ENCODE assay signal across 1 cellular context in genomic region chr4:103198111-103198765, GRCh38.
A peak's percentile ranks its signal among the peaks of the same experiment; 100 is the strongest.
TF ChIP-seq lines count a peak whose summit lies in the region.

A gene with protein sequence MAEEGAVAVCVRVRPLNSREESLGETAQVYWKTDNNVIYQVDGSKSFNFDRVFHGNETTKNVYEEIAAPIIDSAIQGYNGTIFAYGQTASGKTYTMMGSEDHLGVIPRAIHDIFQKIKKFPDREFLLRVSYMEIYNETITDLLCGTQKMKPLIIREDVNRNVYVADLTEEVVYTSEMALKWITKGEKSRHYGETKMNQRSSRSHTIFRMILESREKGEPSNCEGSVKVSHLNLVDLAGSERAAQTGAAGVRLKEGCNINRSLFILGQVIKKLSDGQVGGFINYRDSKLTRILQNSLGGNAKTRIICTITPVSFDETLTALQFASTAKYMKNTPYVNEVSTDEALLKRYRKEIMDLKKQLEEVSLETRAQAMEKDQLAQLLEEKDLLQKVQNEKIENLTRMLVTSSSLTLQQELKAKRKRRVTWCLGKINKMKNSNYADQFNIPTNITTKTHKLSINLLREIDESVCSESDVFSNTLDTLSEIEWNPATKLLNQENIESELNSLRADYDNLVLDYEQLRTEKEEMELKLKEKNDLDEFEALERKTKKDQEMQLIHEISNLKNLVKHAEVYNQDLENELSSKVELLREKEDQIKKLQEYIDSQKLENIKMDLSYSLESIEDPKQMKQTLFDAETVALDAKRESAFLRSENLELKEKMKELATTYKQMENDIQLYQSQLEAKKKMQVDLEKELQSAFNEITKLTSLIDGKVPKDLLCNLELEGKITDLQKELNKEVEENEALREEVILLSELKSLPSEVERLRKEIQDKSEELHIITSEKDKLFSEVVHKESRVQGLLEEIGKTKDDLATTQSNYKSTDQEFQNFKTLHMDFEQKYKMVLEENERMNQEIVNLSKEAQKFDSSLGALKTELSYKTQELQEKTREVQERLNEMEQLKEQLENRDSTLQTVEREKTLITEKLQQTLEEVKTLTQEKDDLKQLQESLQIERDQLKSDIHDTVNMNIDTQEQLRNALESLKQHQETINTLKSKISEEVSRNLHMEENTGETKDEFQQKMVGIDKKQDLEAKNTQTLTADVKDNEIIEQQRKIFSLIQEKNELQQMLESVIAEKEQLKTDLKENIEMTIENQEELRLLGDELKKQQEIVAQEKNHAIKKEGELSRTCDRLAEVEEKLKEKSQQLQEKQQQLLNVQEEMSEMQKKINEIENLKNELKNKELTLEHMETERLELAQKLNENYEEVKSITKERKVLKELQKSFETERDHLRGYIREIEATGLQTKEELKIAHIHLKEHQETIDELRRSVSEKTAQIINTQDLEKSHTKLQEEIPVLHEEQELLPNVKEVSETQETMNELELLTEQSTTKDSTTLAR (N-terminal part only) (minus strand): TSS chr4:103198343. CDS start chr4:103198319, 24 bp downstream.

TF ChIP-seq in HepG2, 621 proteins besides CTCF, POLR2A, EP300 and RAD21 (continued from another document and continues in another):
- TF ChIP-seq SMARCE1 (IDR thresholded peaks at IDR 0.05; ENCODE audit: borderline replicate concordance) = no peak
- TF ChIP-seq ZNF674 (CRISPR knock-in tag; IDR thresholded peaks at IDR 0.05; ENCODE audit: low read depth) = no peak
- TF ChIP-seq SIX1 (CRISPR knock-in tag; IDR thresholded peaks at IDR 0.05; ENCODE audit: borderline replicate concordance) = no peak
- TF ChIP-seq MIXL1 (CRISPR knock-in tag; IDR thresholded peaks at IDR 0.05) = no peak
- TF ChIP-seq, protein P1, sequence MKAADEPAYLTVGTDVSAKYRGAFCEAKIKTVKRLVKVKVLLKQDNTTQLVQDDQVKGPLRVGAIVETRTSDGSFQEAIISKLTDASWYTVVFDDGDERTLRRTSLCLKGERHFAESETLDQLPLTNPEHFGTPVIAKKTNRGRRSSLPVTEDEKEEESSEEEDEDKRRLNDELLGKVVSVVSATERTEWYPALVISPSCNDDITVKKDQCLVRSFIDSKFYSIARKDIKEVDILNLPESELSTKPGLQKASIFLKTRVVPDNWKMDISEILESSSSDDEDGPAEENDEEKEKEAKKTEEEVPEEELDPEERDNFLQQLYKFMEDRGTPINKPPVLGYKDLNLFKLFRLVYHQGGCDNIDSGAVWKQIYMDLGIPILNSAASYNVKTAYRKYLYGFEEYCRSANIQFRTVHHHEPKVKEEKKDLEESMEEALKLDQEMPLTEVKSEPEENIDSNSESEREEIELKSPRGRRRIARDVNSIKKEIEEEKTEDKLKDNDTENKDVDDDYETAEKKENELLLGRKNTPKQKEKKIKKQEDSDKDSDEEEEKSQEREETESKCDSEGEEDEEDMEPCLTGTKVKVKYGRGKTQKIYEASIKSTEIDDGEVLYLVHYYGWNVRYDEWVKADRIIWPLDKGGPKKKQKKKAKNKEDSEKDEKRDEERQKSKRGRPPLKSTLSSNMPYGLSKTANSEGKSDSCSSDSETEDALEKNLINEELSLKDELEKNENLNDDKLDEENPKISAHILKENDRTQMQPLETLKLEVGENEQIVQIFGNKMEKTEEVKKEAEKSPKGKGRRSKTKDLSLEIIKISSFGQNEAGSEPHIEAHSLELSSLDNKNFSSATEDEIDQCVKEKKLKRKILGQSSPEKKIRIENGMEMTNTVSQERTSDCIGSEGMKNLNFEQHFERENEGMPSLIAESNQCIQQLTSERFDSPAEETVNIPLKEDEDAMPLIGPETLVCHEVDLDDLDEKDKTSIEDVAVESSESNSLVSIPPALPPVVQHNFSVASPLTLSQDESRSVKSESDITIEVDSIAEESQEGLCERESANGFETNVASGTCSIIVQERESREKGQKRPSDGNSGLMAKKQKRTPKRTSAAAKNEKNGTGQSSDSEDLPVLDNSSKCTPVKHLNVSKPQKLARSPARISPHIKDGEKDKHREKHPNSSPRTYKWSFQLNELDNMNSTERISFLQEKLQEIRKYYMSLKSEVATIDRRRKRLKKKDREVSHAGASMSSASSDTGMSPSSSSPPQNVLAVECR (CRISPR knock-in tag; IDR thresholded peaks at IDR 0.05; ENCODE audit: borderline replicate concordance) = peak; percentile 99
- TF ChIP-seq FOXA1 (IDR thresholded peaks at IDR 0.05) = no peak
- no peak for TF ChIP-seq FOXA1 (CRISPR knock-in tag; IDR thresholded peaks at IDR 0.05)
- TF ChIP-seq USF2 (IDR thresholded peaks at IDR 0.05; ENCODE audit: low read depth, low read length) = no peak
- no peak for TF ChIP-seq USF2 (CRISPR knock-in tag; IDR thresholded peaks at IDR 0.05; ENCODE audit: borderline replicate concordance)
- no peak for TF ChIP-seq ZNF432 (CRISPR knock-in tag; IDR thresholded peaks at IDR 0.05; ENCODE audit: borderline replicate concordance)
- no peak for TF ChIP-seq NPAS2 (CRISPR knock-in tag; IDR thresholded peaks at IDR 0.05; ENCODE audit: borderline replicate concordance)
- no peak for TF ChIP-seq ZBTB7A (CRISPR knock-in tag; IDR thresholded peaks at IDR 0.05)
- TF ChIP-seq, protein P2, sequence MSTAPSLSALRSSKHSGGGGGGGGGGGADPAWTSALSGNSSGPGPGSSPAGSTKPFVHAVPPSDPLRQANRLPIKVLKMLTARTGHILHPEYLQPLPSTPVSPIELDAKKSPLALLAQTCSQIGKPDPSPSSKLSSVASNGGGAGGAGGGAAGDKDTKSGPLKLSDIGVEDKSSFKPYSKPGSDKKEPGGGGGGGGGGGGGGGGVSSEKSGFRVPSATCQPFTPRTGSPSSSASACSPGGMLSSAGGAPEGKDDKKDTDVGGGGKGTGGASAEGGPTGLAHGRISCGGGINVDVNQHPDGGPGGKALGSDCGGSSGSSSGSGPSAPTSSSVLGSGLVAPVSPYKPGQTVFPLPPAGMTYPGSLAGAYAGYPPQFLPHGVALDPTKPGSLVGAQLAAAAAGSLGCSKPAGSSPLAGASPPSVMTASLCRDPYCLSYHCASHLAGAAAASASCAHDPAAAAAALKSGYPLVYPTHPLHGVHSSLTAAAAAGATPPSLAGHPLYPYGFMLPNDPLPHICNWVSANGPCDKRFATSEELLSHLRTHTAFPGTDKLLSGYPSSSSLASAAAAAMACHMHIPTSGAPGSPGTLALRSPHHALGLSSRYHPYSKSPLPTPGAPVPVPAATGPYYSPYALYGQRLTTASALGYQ (CRISPR knock-in tag; IDR thresholded peaks at IDR 0.05) = no peak
- TF ChIP-seq ZUFSP (CRISPR knock-in tag; IDR thresholded peaks at IDR 0.05; ENCODE audit: borderline replicate concordance) = no peak
- no peak for TF ChIP-seq MAF1 (CRISPR knock-in tag; IDR thresholded peaks at IDR 0.05; ENCODE audit: borderline replicate concordance)
- TF ChIP-seq FOXP4 (CRISPR knock-in tag; IDR thresholded peaks at IDR 0.05) = peak; percentile 7; the same call in 1 of the 2 replicates
- TF ChIP-seq CENPX (CRISPR knock-in tag; IDR thresholded peaks at IDR 0.05) = no peak
- no peak for TF ChIP-seq PLSCR1 (CRISPR knock-in tag; IDR thresholded peaks at IDR 0.05; ENCODE audit: borderline replicate concordance)
- no peak for TF ChIP-seq ZNF180 (CRISPR knock-in tag; IDR thresholded peaks at IDR 0.05; ENCODE audit: borderline replicate concordance, low read depth)
- peak; percentile 78 for TF ChIP-seq U2AF1 (optimal IDR thresholded peaks at IDR 0.05; ENCODE audit: low read depth, low read length)
- TF ChIP-seq ZBTB21 (CRISPR knock-in tag; IDR thresholded peaks at IDR 0.05) = peak; percentile 64
- peak; percentile 95 for TF ChIP-seq PCBP1 (IDR thresholded peaks at IDR 0.05; ENCODE audit: borderline replicate concordance, low read depth, low read length)
- TF ChIP-seq STAT5B (CRISPR knock-in tag; IDR thresholded peaks at IDR 0.05) = no peak
- no peak; the same call in 1 of the 2 replicates for TF ChIP-seq ZNF607 (CRISPR knock-in tag; IDR thresholded peaks at IDR 0.05; ENCODE audit: borderline replicate concordance)
- no peak for TF ChIP-seq ETS1 (CRISPR knock-in tag; IDR thresholded peaks at IDR 0.05)
- TF ChIP-seq, protein P3, sequence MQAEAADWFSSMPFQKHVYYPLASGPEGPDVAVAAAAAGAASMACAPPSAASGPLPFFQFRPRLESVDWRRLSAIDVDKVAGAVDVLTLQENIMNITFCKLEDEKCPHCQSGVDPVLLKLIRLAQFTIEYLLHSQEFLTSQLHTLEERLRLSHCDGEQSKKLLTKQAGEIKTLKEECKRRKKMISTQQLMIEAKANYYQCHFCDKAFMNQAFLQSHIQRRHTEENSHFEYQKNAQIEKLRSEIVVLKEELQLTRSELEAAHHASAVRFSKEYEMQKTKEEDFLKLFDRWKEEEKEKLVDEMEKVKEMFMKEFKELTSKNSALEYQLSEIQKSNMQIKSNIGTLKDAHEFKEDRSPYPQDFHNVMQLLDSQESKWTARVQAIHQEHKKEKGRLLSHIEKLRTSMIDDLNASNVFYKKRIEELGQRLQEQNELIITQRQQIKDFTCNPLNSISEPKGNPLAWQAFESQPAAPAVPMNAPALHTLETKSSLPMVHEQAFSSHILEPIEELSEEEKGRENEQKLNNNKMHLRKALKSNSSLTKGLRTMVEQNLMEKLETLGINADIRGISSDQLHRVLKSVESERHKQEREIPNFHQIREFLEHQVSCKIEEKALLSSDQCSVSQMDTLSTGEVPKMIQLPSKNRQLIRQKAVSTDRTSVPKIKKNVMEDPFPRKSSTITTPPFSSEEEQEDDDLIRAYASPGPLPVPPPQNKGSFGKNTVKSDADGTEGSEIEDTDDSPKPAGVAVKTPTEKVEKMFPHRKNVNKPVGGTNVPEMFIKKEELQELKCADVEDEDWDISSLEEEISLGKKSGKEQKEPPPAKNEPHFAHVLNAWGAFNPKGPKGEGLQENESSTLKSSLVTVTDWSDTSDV (CRISPR knock-in tag; IDR thresholded peaks at IDR 0.05) = 0 out of 2 replicates have a peak, but pooled peaks have one; percentile 63
- TF ChIP-seq THAP11 (CRISPR knock-in tag; IDR thresholded peaks at IDR 0.05) = peak; percentile 53; the same call in 1 of the 2 replicates
